Comparison of ENCODE assay signal across 22 cellular contexts in the genomic region with DNA sequence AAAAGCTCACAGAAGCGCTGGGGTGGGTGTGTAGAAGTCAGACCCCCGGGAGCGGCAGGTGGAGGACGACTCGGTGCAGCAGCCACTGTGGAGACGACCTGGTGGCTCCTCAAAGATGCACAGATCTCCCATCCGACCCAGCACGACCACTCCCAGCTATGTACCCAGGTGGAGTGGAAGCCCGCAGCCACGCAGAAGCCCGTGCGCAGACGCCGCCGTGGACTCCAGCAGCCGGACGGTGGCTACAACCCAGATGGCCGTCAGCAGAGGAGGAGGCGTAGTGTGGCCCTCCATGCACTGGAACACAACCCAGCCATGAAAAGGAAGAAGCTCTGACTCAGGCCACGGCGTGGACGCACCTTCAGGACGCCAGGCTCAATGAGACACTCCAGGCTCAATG.
"Had no signal": no experiment of that assay in that cellular context is flagged by ENCODE, and none has a peak within 500 bp of the region (broad histone marks: within the 10 kb centered on the region; RNA-seq: fewer than 3 reads in every experiment).

No MANE protein-coding gene starts in this region.

- H3K4me1 ChIP-seq: Peyer's patch, SJSA1 had no signal

- H3K27me3 ChIP-seq: brain microvascular endothelial cell, cardiac muscle cell, Peyer's patch, SJSA1 had no signal

- H3K9me3 ChIP-seq: Peyer's patch, SJSA1 had no signal

- H3K27ac ChIP-seq: brain microvascular endothelial cell, cardiac muscle cell, Peyer's patch, SJSA1 had no signal

- DNase-seq: activated CD4-positive, alpha-beta T cell treated with anti-CD3 and anti-CD28 coated beads, Interleukin-2, amount 10 ng/mL, durations not matched to agents 24 days and 14 days; activated CD4-positive, alpha-beta T cell treated with anti-CD3 and anti-CD28 coated beads, Interleukin-2, amount 50 U/mL, for 48 hours; activated CD8-positive, alpha-beta memory T cell treated with anti-CD3 and anti-CD28 coated beads, Interleukin-2, amount 10 ng/mL, durations not matched to agents 7 days and 5 days; activated effector memory CD4-positive, alpha-beta T cell treated with anti-CD3 and anti-CD28 coated beads, Interleukin-2, amount 50 U/mL, for 16 hours; activated naive CD4-positive, alpha-beta T cell treated with anti-CD3 and anti-CD28 coated beads for 36 hours; activated T-cell treated with anti-CD3 and anti-CD28 coated beads, Interleukin-2, amount 50 U/mL, for 4 hours; amygdala; brain microvascular endothelial cell; Kasumi-1; NCI-H1105 treated with DMSO at 0.1 percent for 48 hours; NCI-H146; NCI-H187 treated with DMSO at 0.1 percent for 48 hours; NCI-H2081 treated with DMSO at 0.1 percent for 48 hours; NCI-H446; NCI-H524; Peyer's patch; Right ventricle myocardium superior; SW 1271 had no signal

- ATAC-seq: activated CD4-positive, CD25-positive, alpha-beta regulatory T cell treated with anti-CD3 and anti-CD28 coated beads, Interleukin-2, amount 50 U/mL, for 24 hours; activated CD8-positive, alpha-beta memory T cell treated with anti-CD3 and anti-CD28 coated beads, Interleukin-2, amount 10 ng/mL, durations not matched to agents 7 days and 5 days; activated T-cell treated with anti-CD3 and anti-CD28 coated beads, Interleukin-2, amount 50 U/mL, for 4 hours; SK-N-SH treated with all-trans-retinoic acid at 6 μM for 48 hours had no signal

- H3K4me3 ChIP-seq: cardiac muscle cell, Peyer's patch, SJSA1 had no signal

- H3K36me3 ChIP-seq: cardiac muscle cell, Peyer's patch had no signal
